Comparison of ENCODE assay signal across 19 cellular contexts in genomic region chr1:6832789-6833188, GRCh38. TPM values are rescaled to one million over a fixed set of nuclear protein-coding genes. Genes with fewer than 3 reads are reported as not detected.
DNase-seq lines count a peak whose midpoint lies in the region; ATAC-seq and TF ChIP-seq lines count a peak whose summit lies in the region.
"Had no signal": no experiment of that assay in that cellular context is flagged by ENCODE, and none has a peak within 500 bp of the region (broad histone marks: within the 10 kb centered on the region; RNA-seq: fewer than 3 reads in every experiment).

No MANE protein-coding gene starts in this region.

- no peak overlapping the region for H3K4me3 Mint-ChIP-seq in H9
- H3K4me3 Mint-ChIP-seq: neural crest cell had no signal

- H3K27me3 Mint-ChIP-seq in H9 (ENCODE audit: low read depth) = no peaks in the 10 kb centered on the region; the same call in 1 of the 2 replicates

- H2AFZ ChIP-seq in H9 (ENCODE audit: low read length) = no peak overlapping the region
- H2AFZ ChIP-seq: PC-9 had no signal

- H3K4me1 ChIP-seq in H9 (ENCODE audit: insufficient read depth, low read length) = no peaks in the 10 kb centered on the region
- H3K4me1 ChIP-seq: lower lobe of right lung, uterus had no signal

- H3K14ac ChIP-seq in H9 (ENCODE audit: insufficient read depth, low read length) = no peak overlapping the region

- no peaks in the 10 kb centered on the region for H3K9me3 Mint-ChIP-seq in H9

- H3K9me3 ChIP-seq in H9 (ENCODE audit: control insufficient read depth, low read depth, low read length) = no peaks in the 10 kb centered on the region
- H3K9me3 ChIP-seq: ascending aorta, HAP-1, lower lobe of right lung, sigmoid colon, uterus had no signal

- H3K27ac Mint-ChIP-seq in H9 = peak overlapping the region in 2 of 3 experiments; percentile 49 to 79; a peak in 2 of 7 replicates

- no peak overlapping the region for H2AK5ac ChIP-seq in H9 (ENCODE audit: insufficient read length, low read length)

- TF ChIP-seq POLR2A in GM18505 (IDR thresholded peaks at IDR 0.05; ENCODE audit: borderline replicate concordance, extremely low read depth, insufficient read depth, insufficient read length) = no peak

- H3K36me3 Mint-ChIP-seq in H9 (ENCODE audit: insufficient read depth in 1 of 3, low read depth in 3 of 3) = peaks cover 6 to 15% (median 13%) of the 10 kb centered on the region in 3 experiments; a peak in 6 of 7 replicates

- H4K20me1 ChIP-seq in H9 (ENCODE audit: control insufficient read depth, insufficient read depth, insufficient read length) = no peaks in the 10 kb centered on the region

- no peaks in the 10 kb centered on the region for H3K27me3 ChIP-seq in H9 (ENCODE audit: insufficient read depth, low read length)
- H3K27me3 ChIP-seq: ascending aorta, sigmoid colon, uterus had no signal

- H2BK20ac ChIP-seq in H9 (ENCODE audit: low read depth, low read length, poor library complexity, severe bottlenecking) = no peak overlapping the region

- H4K8ac ChIP-seq in H9 (replicated peaks; ENCODE audit: insufficient read length, low read depth, low read length) = no peak overlapping the region

- no peak overlapping the region for H3K18ac ChIP-seq in H9 (ENCODE audit: insufficient read length, low read depth, low read length)

- no peak overlapping the region for H3K4ac ChIP-seq in H9 (ENCODE audit: low read depth, low read length)

- no peak overlapping the region for H4K91ac ChIP-seq in H9 (ENCODE audit: insufficient read length, low read depth, low read length)

- H3K4me2 ChIP-seq in H9 (ENCODE audit: insufficient read depth, insufficient read length, low read length) = no peak overlapping the region
- H3K4me2 ChIP-seq: PC-9 had no signal

- H4K5ac ChIP-seq in H9 (ENCODE audit: insufficient read length, low read depth, low read length) = no peak overlapping the region

- no peak overlapping the region for H3K27ac ChIP-seq in H9 (ENCODE audit: insufficient read length, low read depth, low read length)
- H3K27ac ChIP-seq: lower lobe of right lung, PC-9, sigmoid colon, uterus had no signal

- no peak overlapping the region for H2BK5ac ChIP-seq in H9 (ENCODE audit: insufficient read length, low read length)

- H3K56ac ChIP-seq in H9 (ENCODE audit: insufficient read length, low read depth, low read length) = no peak overlapping the region

- no peak overlapping the region for H2BK120ac ChIP-seq in H9 (ENCODE audit: low read depth, low read length, poor library complexity, severe bottlenecking)

- H3K79me1 ChIP-seq in H9 (ENCODE audit: insufficient read depth, low read depth, low read length, poor library complexity, severe bottlenecking) = peaks cover 18% of the 10 kb centered on the region

- H3K23me2 ChIP-seq in H9 (ENCODE audit: insufficient read length, low read depth, low read length, poor library complexity, severe bottlenecking) = no peaks in the 10 kb centered on the region

- H2BK15ac ChIP-seq in H9 (ENCODE audit: low read depth, low read length) = no peak overlapping the region

- H3K9ac ChIP-seq in H9 (ENCODE audit: extremely low read depth, insufficient read length, low read length) = no peak overlapping the region

- ATAC-seq in left lobe of liver = peak; percentile 68
- no peak for ATAC-seq in GM18505 (IDR thresholded peaks at IDR 0.05; ENCODE audit: unreplicated experiment)
- no peak for ATAC-seq in GM18907 (IDR thresholded peaks at IDR 0.05; ENCODE audit: unreplicated experiment)
- ATAC-seq: lower lobe of right lung had no signal

- no peak overlapping the region for H3K23ac ChIP-seq in H9 (ENCODE audit: insufficient read length, low read depth, low read length)

- H2BK12ac ChIP-seq in H9 (ENCODE audit: insufficient read length, low read depth, low read length) = no peak overlapping the region

- H3T11ph ChIP-seq in H9 (ENCODE audit: low read length) = no peak overlapping the region

- no CpG with 5 or more reads among the region's 2 CpGs for WGBS in H9 (ENCODE audit: extremely low coverage, insufficient read length, low lambda C conversion rate)

- DNase-seq in COLO668 (lab: John Stamatoyannopoulos, UW; ENCODE audit: unreplicated experiment) (peak; percentile 79), H9 (no peak), NCI-H345 treated with DMSO at 0.1 percent for 48 hours (lab: John Stamatoyannopoulos, UW; ENCODE audit: unreplicated experiment) (peak; percentile 91), left lobe of liver (ENCODE audit: low spot score) (no peak), NCI-H774 (lab: John Stamatoyannopoulos, UW) (no peak), activated gamma-delta T cell (lab: John Stamatoyannopoulos, UW) (no peak)
- DNase-seq: ACHN; activated effector memory CD4-positive, alpha-beta T cell treated with anti-CD3 and anti-CD28 coated beads, Interleukin-2, amount 50 U/mL, for 16 hours; lower lobe of right lung; NCI-H446 treated with DMSO at 0.1 percent for 48 hours; PC-9; sigmoid colon; stimulated activated CD4-positive, alpha-beta T cell treated with anti-CD3 and anti-CD28 coated beads, Interleukin-4, amount 100 ng/mL, for 1 hour; uterus had no signal

- peaks cover 6 to 8% of the 10 kb centered on the region in 2 experiments for H3K4me1 Mint-ChIP-seq in H9
- H3K4me1 Mint-ChIP-seq: neural crest cell had no signal

- TF ChIP-seq CTCF in H9 (conservative IDR thresholded peaks at IDR 0.05) = no peak

- peaks cover 1% of the 10 kb centered on the region; the same call in 1 of the 2 replicates for H3K79me2 ChIP-seq in H9 (ENCODE audit: insufficient read depth, low read length)

RNA-seq across cellular contexts. Expression of gene CAMTA1, which starts 47.5 kb away (rescaled TPM):
- total RNA-seq in H9 (2021) (115 and 116 TPM in 2 replicates), left lobe of liver (33.6 TPM)

Comparison
In these comparisons a context has a peak if more than half of its experiments do, and no peak if none do; other contexts are left out.
1. DNase-seq: peak in COLO668 (single experiment) and NCI-H345 treated with DMSO at 0.1 percent for 48 hours (single experiment); none in H9 (single experiment), left lobe of liver (single experiment), NCI-H774 (single experiment) and activated gamma-delta T cell (single experiment).